28 cellular contexts compared by ENCODE assay signal in the genomic region with DNA sequence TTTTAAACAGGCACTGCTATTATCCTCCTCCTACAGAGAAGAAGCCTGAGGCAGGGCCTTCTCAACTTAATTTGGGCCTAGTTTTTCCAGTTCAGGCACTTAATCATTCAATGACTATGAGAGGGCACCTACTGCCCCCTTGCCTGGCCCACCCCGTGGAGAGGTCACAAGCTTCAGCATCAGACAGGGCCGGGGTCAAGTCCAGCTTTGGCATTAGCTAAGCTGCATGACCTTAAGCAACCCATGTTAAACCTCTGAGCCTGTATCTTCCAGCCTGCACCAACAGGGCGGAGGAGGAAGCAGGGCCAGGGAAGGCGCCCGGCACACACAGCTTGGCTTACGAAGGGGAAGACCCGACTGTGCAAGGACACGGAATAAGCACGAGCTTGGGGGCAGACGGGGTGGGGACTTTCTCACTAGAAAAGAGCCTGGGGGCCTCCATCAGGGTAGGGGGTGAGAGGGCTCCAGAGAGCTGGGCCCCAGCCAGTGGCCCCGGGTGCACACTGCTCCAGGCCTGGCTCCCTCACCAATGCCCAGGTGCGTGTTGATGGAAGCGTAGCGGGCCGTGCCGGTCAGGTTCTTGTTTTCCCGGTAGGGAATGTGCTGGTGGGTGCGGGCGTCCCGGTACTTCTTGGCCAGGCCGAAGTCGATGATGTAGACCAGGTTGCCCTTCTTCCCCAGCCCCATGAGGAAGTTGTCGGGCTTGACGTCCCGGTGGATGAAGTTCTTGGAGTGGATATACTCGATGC. TPM values are rescaled to one million over a fixed set of nuclear protein-coding genes. Genes with fewer than 3 reads are reported as not detected.
DNase-seq lines count a peak whose midpoint lies in the region; ATAC-seq lines count a peak whose summit lies in the region.
"Had no signal": no experiment of that assay in that cellular context is flagged by ENCODE, and none has a peak within 500 bp of the region (broad histone marks: within the 10 kb centered on the region; RNA-seq: fewer than 3 reads in every experiment).

No MANE protein-coding gene starts in this region.

- H2AK5ac ChIP-seq in mesenchymal stem cell (ENCODE audit: low read length, severe bottlenecking) = no peak overlapping the region

- H2BK15ac ChIP-seq in mesenchymal stem cell (ENCODE audit: low read depth, poor library complexity, severe bottlenecking) = peak overlapping the region; percentile 12

- POLR2A ChIA-PET in activated CD4-positive, alpha-beta memory T cell treated with anti-CD3 and anti-CD28 coated beads for 36 hours (lab: Charles Lee) = no interaction called here

- WGBS in mesenchymal stem cell = 97% methylated on average over 26 of the region's 26 CpGs

- no peak overlapping the region for H3K18ac ChIP-seq in mesenchymal stem cell (ENCODE audit: low read depth in 1 of 2, low read length in 2 of 2)

- CTCF ChIA-PET in activated CD4-positive, alpha-beta memory T cell treated with anti-CD3 and anti-CD28 coated beads for 36 hours (lab: Charles Lee) = no interaction called here

- no peaks in the 10 kb centered on the region for H3K9me3 Mint-ChIP-seq in dendritic cell treated with granulocyte-macrophage colony-stimulating factor and Interleukin-4, amounts not matched to agents 40 ng/mL and 50 ng/mL, for 4 days
- H3K9me3 Mint-ChIP-seq in stimulated activated effector memory CD8-positive, alpha-beta T cell treated with anti-CD3 and anti-CD28 coated beads, Interleukin-12 subunit alpha, Interleukin-12 subunit beta, amount 100 ng/mL, for 72 hours = no peaks in the 10 kb centered on the region
- no peaks in the 10 kb centered on the region for H3K9me3 Mint-ChIP-seq in activated CD4-positive, alpha-beta memory T cell treated with anti-CD3 and anti-CD28 coated beads for 36 hours
- H3K9me3 Mint-ChIP-seq: activated naive CD4-positive, alpha-beta T cell treated with anti-CD3 and anti-CD28 coated beads, Interleukin-2, amount 50 U/mL, for 24 hours; activated T-helper 1 cell treated with anti-CD3 and anti-CD28 coated beads, Interleukin-12 subunit alpha, Interleukin-12 subunit beta, Interleukin-2, Interleukin-4 antibody, amounts not matched to agents 30 ng/mL and 10 ng/mL and 1 ng/mL, durations not matched to agents 14 hours and 24 hours and 36 hours; central memory CD8-positive, alpha-beta T cell; stimulated activated naive CD8-positive, alpha-beta T cell treated with anti-CD3 and anti-CD28 coated beads, Interleukin-15, amount 100 ng/mL, for 72 hours had no signal

- no peak overlapping the region for H4K8ac ChIP-seq in mesenchymal stem cell (ENCODE audit: low read length)

- H3K27ac Mint-ChIP-seq in dendritic cell treated with granulocyte-macrophage colony-stimulating factor and Interleukin-4, amounts not matched to agents 40 ng/mL and 50 ng/mL, for 4 days = peak overlapping the region; percentile 7
- peak overlapping the region; percentile 29 for H3K27ac Mint-ChIP-seq in stimulated activated effector memory CD8-positive, alpha-beta T cell treated with anti-CD3 and anti-CD28 coated beads, Interleukin-12 subunit alpha, Interleukin-12 subunit beta, amount 100 ng/mL, for 72 hours
- no peak overlapping the region for H3K27ac Mint-ChIP-seq in activated CD4-positive, alpha-beta memory T cell treated with anti-CD3 and anti-CD28 coated beads for 36 hours
- H3K27ac Mint-ChIP-seq: activated naive CD4-positive, alpha-beta T cell treated with anti-CD3 and anti-CD28 coated beads, Interleukin-2, amount 50 U/mL, for 24 hours; activated T-helper 1 cell treated with anti-CD3 and anti-CD28 coated beads, Interleukin-12 subunit alpha, Interleukin-12 subunit beta, Interleukin-2, Interleukin-4 antibody, amounts not matched to agents 30 ng/mL and 10 ng/mL and 1 ng/mL, durations not matched to agents 14 hours and 24 hours and 36 hours had no signal

- ATAC-seq in Right ventricle myocardium superior (ENCODE audit: poor library complexity) (peak; percentile 19), left ventricle myocardium superior (no peak), GM21723 (IDR thresholded peaks at IDR 0.05; ENCODE audit: unreplicated experiment) (no peak)
- no peak for ATAC-seq in stimulated activated effector memory CD8-positive, alpha-beta T cell treated with anti-CD3 and anti-CD28 coated beads, Interleukin-12 subunit alpha, Interleukin-12 subunit beta, amount 100 ng/mL, for 72 hours
- ATAC-seq: GM12878; stimulated activated naive CD8-positive, alpha-beta T cell treated with anti-CD3 and anti-CD28 coated beads, Interleukin-15, amount 100 ng/mL, for 72 hours had no signal

- peaks cover 16% of the 10 kb centered on the region for H3K4me1 Mint-ChIP-seq in dendritic cell treated with granulocyte-macrophage colony-stimulating factor and Interleukin-4, amounts not matched to agents 40 ng/mL and 50 ng/mL, for 4 days (ENCODE audit: low read depth)
- H3K4me1 Mint-ChIP-seq in stimulated activated effector memory CD8-positive, alpha-beta T cell treated with anti-CD3 and anti-CD28 coated beads, Interleukin-12 subunit alpha, Interleukin-12 subunit beta, amount 100 ng/mL, for 72 hours = peaks cover 15% of the 10 kb centered on the region
- H3K4me1 Mint-ChIP-seq in activated CD4-positive, alpha-beta memory T cell treated with anti-CD3 and anti-CD28 coated beads for 36 hours (ENCODE audit: low read depth) = peaks cover 12% of the 10 kb centered on the region

- DNase-seq in Right ventricle myocardium superior = no peak
- no peak for DNase-seq in left ventricle myocardium superior
- no peak for DNase-seq in mesenchymal stem cell
- no peak for DNase-seq in stimulated activated effector memory CD8-positive, alpha-beta T cell treated with anti-CD3 and anti-CD28 coated beads, Interleukin-12 subunit alpha, Interleukin-12 subunit beta, amount 100 ng/mL, for 72 hours (ENCODE audit: low spot score in 2 of 2)
- no peak for DNase-seq in activated CD4-positive, alpha-beta T cell treated with anti-CD3 and anti-CD28 coated beads, Interleukin-2, amount 50 U/mL, for 48 hours
- DNase-seq in activated CD4-positive, alpha-beta memory T cell treated with anti-CD3 and anti-CD28 coated beads for 36 hours = no peak
- DNase-seq: AML-193; anterior cingulate cortex; DMS79; midbrain; NCI-H1092 treated with DMSO at 0.1 percent for 48 hours; NCI-H2029 treated with DMSO at 0.1 percent for 48 hours; NCI-H345; NCI-H774; SJCRH30; stimulated activated CD4-positive, alpha-beta T cell treated with anti-CD3 and anti-CD28 coated beads, Interleukin-4, amount 100 ng/mL, for 24 hours; stimulated activated naive CD8-positive, alpha-beta T cell treated with anti-CD3 and anti-CD28 coated beads, Interleukin-15, amount 100 ng/mL, for 72 hours; T-helper 1 cell had no signal

- no peak overlapping the region for H3K27ac ChIP-seq in mesenchymal stem cell (ENCODE audit: low read length, poor library complexity, severe bottlenecking)
- H3K27ac ChIP-seq: 22Rv1, HL-60, SJCRH30, spleen had no signal

- H3K4me2 ChIP-seq in mesenchymal stem cell (ENCODE audit: low read length, poor library complexity, severe bottlenecking) = no peak overlapping the region

- H3K9ac ChIP-seq in mesenchymal stem cell (ENCODE audit: low read length) = no peak overlapping the region

- no peak overlapping the region for H3K14ac ChIP-seq in mesenchymal stem cell (ENCODE audit: low read length in 2 of 2)

- no peak overlapping the region for H2BK120ac ChIP-seq in mesenchymal stem cell (ENCODE audit: low read depth, low read length)

- no peak overlapping the region for H3K4me3 ChIP-seq in mesenchymal stem cell (ENCODE audit: insufficient read depth in 1 of 2, low read depth in 1 of 2, low read length in 2 of 2)
- H3K4me3 ChIP-seq: GM12878, SJCRH30, spleen, tibial nerve had no signal

- peaks cover 44% of the 10 kb centered on the region for H3K4me1 ChIP-seq in mesenchymal stem cell (ENCODE audit: control insufficient read depth, insufficient read depth, low read depth, low read length)
- H3K4me1 ChIP-seq: SJCRH30 had no signal

- no peaks in the 10 kb centered on the region for H3K9me3 ChIP-seq in mesenchymal stem cell (ENCODE audit: control insufficient read depth, low read length)
- H3K9me3 ChIP-seq: SJCRH30, spleen, tibial nerve had no signal

- no peaks in the 10 kb centered on the region for H3K27me3 ChIP-seq in mesenchymal stem cell (ENCODE audit: control insufficient read depth in 1 of 2, insufficient read depth in 1 of 2, low read length in 2 of 2)
- H3K27me3 ChIP-seq: SJCRH30, spleen, tibial nerve had no signal

- intact Hi-C loops in Right ventricle myocardium superior (cut with DNase I) = no loop called here
- intact Hi-C loops in left ventricle myocardium superior (cut with micrococcal nuclease) = no loop called here
- intact Hi-C loops in dendritic cell treated with granulocyte-macrophage colony-stimulating factor and Interleukin-4, amounts not matched to agents 40 ng/mL and 50 ng/mL, for 4 days (cut with micrococcal nuclease) = loop anchor here (5.0 kb wide), 1 partner anchor 42 kb away; no protein-coding TSS in a partner anchor
- intact Hi-C loops in activated CD4-positive, alpha-beta memory T cell treated with anti-CD3 and anti-CD28 coated beads for 36 hours (cut with micrococcal nuclease) = no loop called here

- no peak overlapping the region for H2BK12ac ChIP-seq in mesenchymal stem cell (ENCODE audit: low read length in 2 of 2)

- peaks cover 93% of the 10 kb centered on the region for H3K36me3 Mint-ChIP-seq in dendritic cell treated with granulocyte-macrophage colony-stimulating factor and Interleukin-4, amounts not matched to agents 40 ng/mL and 50 ng/mL, for 4 days (ENCODE audit: low read depth)
- peaks cover 86% of the 10 kb centered on the region for H3K36me3 Mint-ChIP-seq in stimulated activated effector memory CD8-positive, alpha-beta T cell treated with anti-CD3 and anti-CD28 coated beads, Interleukin-12 subunit alpha, Interleukin-12 subunit beta, amount 100 ng/mL, for 72 hours
- H3K36me3 Mint-ChIP-seq in activated CD4-positive, alpha-beta memory T cell treated with anti-CD3 and anti-CD28 coated beads for 36 hours = peaks cover 42% of the 10 kb centered on the region

- H4K91ac ChIP-seq in mesenchymal stem cell (ENCODE audit: low read length) = no peak overlapping the region

- H3K4me3 Mint-ChIP-seq in dendritic cell treated with granulocyte-macrophage colony-stimulating factor and Interleukin-4, amounts not matched to agents 40 ng/mL and 50 ng/mL, for 4 days = no peak overlapping the region
- no peak overlapping the region for H3K4me3 Mint-ChIP-seq in stimulated activated effector memory CD8-positive, alpha-beta T cell treated with anti-CD3 and anti-CD28 coated beads, Interleukin-12 subunit alpha, Interleukin-12 subunit beta, amount 100 ng/mL, for 72 hours
- H3K4me3 Mint-ChIP-seq in activated CD4-positive, alpha-beta memory T cell treated with anti-CD3 and anti-CD28 coated beads for 36 hours = no peak overlapping the region
- H3K4me3 Mint-ChIP-seq: activated naive CD4-positive, alpha-beta T cell treated with anti-CD3 and anti-CD28 coated beads, Interleukin-2, amount 50 U/mL, for 24 hours; activated T-helper 1 cell treated with anti-CD3 and anti-CD28 coated beads, Interleukin-12 subunit alpha, Interleukin-12 subunit beta, Interleukin-2, Interleukin-4 antibody, amounts not matched to agents 30 ng/mL and 10 ng/mL and 1 ng/mL, durations not matched to agents 14 hours and 24 hours and 36 hours; central memory CD8-positive, alpha-beta T cell; stimulated activated naive CD8-positive, alpha-beta T cell treated with anti-CD3 and anti-CD28 coated beads, Interleukin-15, amount 100 ng/mL, for 72 hours had no signal

- peaks cover 2% of the 10 kb centered on the region for H3K27me3 Mint-ChIP-seq in dendritic cell treated with granulocyte-macrophage colony-stimulating factor and Interleukin-4, amounts not matched to agents 40 ng/mL and 50 ng/mL, for 4 days
- H3K27me3 Mint-ChIP-seq in activated CD4-positive, alpha-beta memory T cell treated with anti-CD3 and anti-CD28 coated beads for 36 hours = no peaks in the 10 kb centered on the region
- H3K27me3 Mint-ChIP-seq: activated naive CD4-positive, alpha-beta T cell treated with anti-CD3 and anti-CD28 coated beads, Interleukin-2, amount 50 U/mL, for 24 hours; central memory CD8-positive, alpha-beta T cell; stimulated activated naive CD8-positive, alpha-beta T cell treated with anti-CD3 and anti-CD28 coated beads, Interleukin-15, amount 100 ng/mL, for 72 hours had no signal

- peaks cover 86 to 94% of the 10 kb centered on the region in 2 experiments for H3K36me3 ChIP-seq in mesenchymal stem cell (ENCODE audit: control insufficient read depth in 1 of 2, insufficient read depth in 2 of 2, low read depth in 1 of 2, low read length in 2 of 2)

- H3K79me1 ChIP-seq in mesenchymal stem cell (replicated peaks; ENCODE audit: low read length, poor library complexity, severe bottlenecking) = peaks cover 32% of the 10 kb centered on the region

- H2AFZ ChIP-seq in mesenchymal stem cell (ENCODE audit: low read depth, low read length) = no peak overlapping the region

- H3K4ac ChIP-seq in mesenchymal stem cell (ENCODE audit: low read depth in 1 of 2, low read length in 2 of 2) = no peak overlapping the region

- no peak overlapping the region for H2BK5ac ChIP-seq in mesenchymal stem cell (ENCODE audit: low read depth, low read length, poor library complexity, severe bottlenecking)

- no peak overlapping the region for H3K23ac ChIP-seq in mesenchymal stem cell (ENCODE audit: low read length in 2 of 2)

RNA-seq across cellular contexts. Expression of a gene that starts 16.9 kb away (rescaled TPM):
- total RNA-seq in Right ventricle myocardium superior = 65.7 TPM
- 72.6 TPM for total RNA-seq in left ventricle myocardium superior
- polyA plus RNA-seq in mesenchymal stem cell (2013, experiment 1 of 2) = 175 TPM
- polyA plus RNA-seq in mesenchymal stem cell (2013, experiment 2 of 2) = 170 TPM
- 100 to 1,000 TPM; 104 to 105 TPM for total RNA-seq in activated CD4-positive, alpha-beta memory T cell treated with anti-CD3 and anti-CD28 coated beads for 36 hours

RNA-seq across cellular contexts. Expression of a gene that starts 27.6 kb away (rescaled TPM):
- total RNA-seq in Right ventricle myocardium superior (42.2 TPM), left ventricle myocardium superior (42.8 TPM)
- polyA plus RNA-seq in mesenchymal stem cell (2013, experiment 1 of 2) = 71.3 TPM
- 71.6 TPM for polyA plus RNA-seq in mesenchymal stem cell (2013, experiment 2 of 2)
- total RNA-seq in activated CD4-positive, alpha-beta memory T cell treated with anti-CD3 and anti-CD28 coated beads for 36 hours = 10 to 100 TPM; 24.4 to 26.6 TPM
